Comparison of ENCODE assay signal across 21 cellular contexts in genomic region chr3:106399773-106400172, GRCh38.
"Had no signal": no experiment of that assay in that cellular context is flagged by ENCODE, and none has a peak within 500 bp of the region (broad histone marks: within the 10 kb centered on the region; RNA-seq: fewer than 3 reads in every experiment).

No MANE protein-coding gene starts in this region.

- H3K36me3 Mint-ChIP-seq: immature natural killer cell; memory B cell; stimulated activated effector memory CD8-positive, alpha-beta T cell treated with anti-CD3 and anti-CD28 coated beads, Interleukin-12 subunit alpha, Interleukin-12 subunit beta, amount 100 ng/mL, for 72 hours; type B pancreatic cell had no signal

- H3K9me3 ChIP-seq: colonic mucosa, heart left ventricle, left ventricle myocardium inferior, ovary, testis had no signal

- H3K4me3 Mint-ChIP-seq: activated CD4-positive, alpha-beta T cell treated with anti-CD3 and anti-CD28 coated beads, Interleukin-2, amount 10 ng/mL, durations not matched to agents 7 days and 5 days; activated naive CD4-positive, alpha-beta T cell treated with anti-CD3 and anti-CD28 coated beads for 36 hours; activated T-cell treated with anti-CD3 and anti-CD28 coated beads, Interleukin-2, amount 50 U/mL, for 4 hours; immature natural killer cell; memory B cell; natural killer cell treated with Interleukin-12 subunit alpha and Interleukin-12 subunit beta and Interleukin-15 and Interleukin-18, amount 100 ng/mL, for 72 hours; stimulated activated effector memory CD8-positive, alpha-beta T cell treated with anti-CD3 and anti-CD28 coated beads, Interleukin-12 subunit alpha, Interleukin-12 subunit beta, amount 100 ng/mL, for 72 hours; type B pancreatic cell had no signal

- ATAC-seq: activated CD4-positive, CD25-positive, alpha-beta regulatory T cell treated with anti-CD3 and anti-CD28 coated beads, Interleukin-2, amount 50 U/mL, for 24 hours; activated T-cell treated with anti-CD3 and anti-CD28 coated beads, Interleukin-2, amount 50 U/mL, for 4 hours; heart left ventricle; natural killer cell treated with Interleukin-12 subunit alpha and Interleukin-12 subunit beta and Interleukin-15 and Interleukin-18, amount 100 ng/mL, for 72 hours; sciatic nerve; stimulated activated effector memory CD8-positive, alpha-beta T cell treated with anti-CD3 and anti-CD28 coated beads, Interleukin-12 subunit alpha, Interleukin-12 subunit beta, amount 100 ng/mL, for 72 hours had no signal

- H3K4me3 ChIP-seq: colonic mucosa, heart left ventricle, left ventricle myocardium inferior, ovary, testis had no signal

- DNase-seq: activated CD4-positive, alpha-beta T cell treated with anti-CD3 and anti-CD28 coated beads, Interleukin-2, amount 10 ng/mL, durations not matched to agents 7 days and 5 days; activated CD8-positive, alpha-beta memory T cell treated with anti-CD3 and anti-CD28 coated beads, Interleukin-2, amount 50 U/mL, for 4 hours; activated naive CD4-positive, alpha-beta T cell treated with anti-CD3 and anti-CD28 coated beads for 36 hours; activated T-cell treated with anti-CD3 and anti-CD28 coated beads, Interleukin-2, amount 50 U/mL, for 4 hours; brain microvascular endothelial cell; central memory CD4-positive, alpha-beta T cell; colonic mucosa; heart left ventricle; immature natural killer cell; kidney glomerular epithelial cell; left ventricle myocardium inferior; ovary; stimulated activated CD4-positive, alpha-beta T cell treated with anti-CD3 and anti-CD28 coated beads, Interleukin-4, amount 100 ng/mL, for 24 hours; T1000; testis had no signal

- H3K27ac ChIP-seq: brain microvascular endothelial cell, colonic mucosa, heart left ventricle, left ventricle myocardium inferior, ovary, testis had no signal

- H3K27me3 ChIP-seq: brain microvascular endothelial cell, colonic mucosa, heart left ventricle, ovary, testis had no signal

- H3K4me1 Mint-ChIP-seq: activated CD4-positive, alpha-beta T cell treated with anti-CD3 and anti-CD28 coated beads, Interleukin-2, amount 10 ng/mL, durations not matched to agents 7 days and 5 days; immature natural killer cell; stimulated activated effector memory CD8-positive, alpha-beta T cell treated with anti-CD3 and anti-CD28 coated beads, Interleukin-12 subunit alpha, Interleukin-12 subunit beta, amount 100 ng/mL, for 72 hours had no signal

- H3K36me3 ChIP-seq: brain microvascular endothelial cell, colonic mucosa, heart left ventricle, left ventricle myocardium inferior, ovary had no signal

- H3K9me3 Mint-ChIP-seq: activated naive CD4-positive, alpha-beta T cell treated with anti-CD3 and anti-CD28 coated beads for 36 hours; activated T-cell treated with anti-CD3 and anti-CD28 coated beads, Interleukin-2, amount 50 U/mL, for 4 hours; immature natural killer cell; memory B cell; natural killer cell treated with Interleukin-12 subunit alpha and Interleukin-12 subunit beta and Interleukin-15 and Interleukin-18, amount 100 ng/mL, for 72 hours; stimulated activated effector memory CD8-positive, alpha-beta T cell treated with anti-CD3 and anti-CD28 coated beads, Interleukin-12 subunit alpha, Interleukin-12 subunit beta, amount 100 ng/mL, for 72 hours; type B pancreatic cell had no signal

- H3K4me1 ChIP-seq: colonic mucosa, heart left ventricle, left ventricle myocardium inferior, testis had no signal

- H3K27me3 Mint-ChIP-seq: activated CD4-positive, alpha-beta T cell treated with anti-CD3 and anti-CD28 coated beads, Interleukin-2, amount 10 ng/mL, durations not matched to agents 7 days and 5 days; memory B cell; natural killer cell treated with Interleukin-12 subunit alpha and Interleukin-12 subunit beta and Interleukin-15 and Interleukin-18, amount 100 ng/mL, for 72 hours; type B pancreatic cell had no signal

- H3K27ac Mint-ChIP-seq: activated CD4-positive, alpha-beta T cell treated with anti-CD3 and anti-CD28 coated beads, Interleukin-2, amount 10 ng/mL, durations not matched to agents 7 days and 5 days; activated naive CD4-positive, alpha-beta T cell treated with anti-CD3 and anti-CD28 coated beads for 36 hours; immature natural killer cell; memory B cell; natural killer cell treated with Interleukin-12 subunit alpha and Interleukin-12 subunit beta and Interleukin-15 and Interleukin-18, amount 100 ng/mL, for 72 hours; stimulated activated effector memory CD8-positive, alpha-beta T cell treated with anti-CD3 and anti-CD28 coated beads, Interleukin-12 subunit alpha, Interleukin-12 subunit beta, amount 100 ng/mL, for 72 hours; type B pancreatic cell had no signal
